14 cellular contexts compared by ENCODE assay signal in genomic region chr7:137942459-137943115, GRCh38. TPM values are rescaled to one million over a fixed set of nuclear protein-coding genes. Genes with fewer than 3 reads are reported as not detected.
DNase-seq lines count a peak whose midpoint lies in the region; ATAC-seq, FAIRE-seq and TF ChIP-seq lines count a peak whose summit lies in the region.
"Had no signal": no experiment of that assay in that cellular context is flagged by ENCODE, and none has a peak within 500 bp of the region (broad histone marks: within the 10 kb centered on the region; RNA-seq: fewer than 3 reads in every experiment).

No MANE protein-coding gene starts in this region.

- no peaks in the 10 kb centered on the region for H3K9me3 Mint-ChIP-seq in activated T-cell treated with anti-CD3 and anti-CD28 coated beads, Interleukin-2, amount 50 U/mL, for 4 hours
- H3K9me3 Mint-ChIP-seq: activated naive CD4-positive, alpha-beta T cell treated with anti-CD3 and anti-CD28 coated beads, Interleukin-2, amount 10 ng/mL, durations not matched to agents 7 days and 5 days; stimulated activated naive CD8-positive, alpha-beta T cell treated with anti-CD3 and anti-CD28 coated beads, Interleukin-15, amount 100 ng/mL, for 72 hours had no signal

- H3K79me2 ChIP-seq in trophoblast cell (ENCODE audit: control insufficient read depth, insufficient read depth, low read length, poor library complexity), result peaks cover 12% of the 10 kb centered on the region

- H2BK5ac ChIP-seq in trophoblast cell (ENCODE audit: low read depth, low read length, poor library complexity), result no peak overlapping the region

- no peaks in the 10 kb centered on the region for H3K36me3 Mint-ChIP-seq in activated T-cell treated with anti-CD3 and anti-CD28 coated beads, Interleukin-2, amount 50 U/mL, for 4 hours (ENCODE audit: insufficient read depth)

- intact Hi-C loops in left ventricle myocardium inferior (cut with micrococcal nuclease) (no loop called here), Right ventricle myocardium inferior (cut with DNase I) (loop anchor here (5.0 kb wide), 2 partner anchors 35 to 60 kb away; partner anchors contain the start of gene CREB3L2), aorta (cut with DNase I) (loop anchor here (2.0 to 5.0 kb wide), 2 partner anchors 40 to 48 kb away; no protein-coding TSS in a partner anchor), lower leg skin (cut with DNase I; ENCODE audit: low total_unique reads) (no loop called here)

- H3K27ac ChIP-seq in left ventricle myocardium inferior (replicated peaks) (peak overlapping the region; percentile 81), trophoblast cell (ENCODE audit: low read depth, low read length) (no peak overlapping the region), aorta (ENCODE audit: low read depth in 1 of 2, low read length in 2 of 2) (peak overlapping the region; percentile 86 to 95)

- no peak overlapping the region for H3K23ac ChIP-seq in trophoblast cell (ENCODE audit: low read length)

- ATAC-seq in Right ventricle myocardium inferior, result no peak
- ATAC-seq in aorta (ENCODE audit: low FRiP score), result peak; percentile 42
- ATAC-seq in activated T-cell treated with anti-CD3 and anti-CD28 coated beads, Interleukin-2, amount 50 U/mL, for 4 hours, result no peak
- ATAC-seq: stimulated activated naive CD8-positive, alpha-beta T cell treated with anti-CD3 and anti-CD28 coated beads, Interleukin-15, amount 100 ng/mL, for 72 hours had no signal

- H2BK12ac ChIP-seq in trophoblast cell (ENCODE audit: low read length), result no peak overlapping the region

- TF ChIP-seq CTCF in left ventricle myocardium inferior (IDR thresholded peaks at IDR 0.05; ENCODE audit: borderline replicate concordance) (no peak), lower leg skin (IDR thresholded peaks at IDR 0.05) (no peak)

- H3K4me3 ChIP-seq in left ventricle myocardium inferior (no peak overlapping the region), trophoblast cell (ENCODE audit: low read depth, low read length) (no peak overlapping the region), aorta (ENCODE audit: low read length in 2 of 2) (no peak overlapping the region), lower leg skin (ENCODE audit: low read depth, poor library complexity, severe bottlenecking) (no peak overlapping the region)

- no CpG with 5 or more reads among the region's 4 CpGs for WGBS in trophoblast cell (ENCODE audit: extremely low coverage, insufficient coverage, insufficient read length)
- 8 to 10% methylated on average over 4 of the region's 4 CpGs for WGBS in aorta, 2 donors
- WGBS in lower leg skin, 2 donors, result 50 to 67% methylated on average over 4 of the region's 4 CpGs

- H3K4me3 Mint-ChIP-seq in activated T-cell treated with anti-CD3 and anti-CD28 coated beads, Interleukin-2, amount 50 U/mL, for 4 hours, result no peak overlapping the region
- H3K4me3 Mint-ChIP-seq: activated naive CD4-positive, alpha-beta T cell treated with anti-CD3 and anti-CD28 coated beads, Interleukin-2, amount 10 ng/mL, durations not matched to agents 7 days and 5 days; stimulated activated naive CD8-positive, alpha-beta T cell treated with anti-CD3 and anti-CD28 coated beads, Interleukin-15, amount 100 ng/mL, for 72 hours had no signal

- H3K79me1 ChIP-seq in trophoblast cell (ENCODE audit: low read length), result no peaks in the 10 kb centered on the region

- peak overlapping the region; percentile 75 for H3K4ac ChIP-seq in trophoblast cell (ENCODE audit: low read depth, low read length)

- FAIRE-seq in endometrium (lab: Jason Lieb, UNC), result peak; percentile 91
- FAIRE-seq: HTR-8/SVneo had no signal

- no peaks in the 10 kb centered on the region for H3K4me1 Mint-ChIP-seq in activated T-cell treated with anti-CD3 and anti-CD28 coated beads, Interleukin-2, amount 50 U/mL, for 4 hours (ENCODE audit: low read depth)

- no peak overlapping the region for H2AK5ac ChIP-seq in trophoblast cell (ENCODE audit: low read length)

- no peak overlapping the region for H4K12ac ChIP-seq in trophoblast cell (ENCODE audit: low read depth, low read length)

- no peak overlapping the region for H4K91ac ChIP-seq in trophoblast cell (ENCODE audit: low read depth, low read length)

- no peak overlapping the region for H3K9ac ChIP-seq in trophoblast cell (ENCODE audit: low read length)

- H3K9me3 ChIP-seq in left ventricle myocardium inferior (replicated peaks), result no peaks in the 10 kb centered on the region
- no peaks in the 10 kb centered on the region for H3K9me3 ChIP-seq in trophoblast cell (ENCODE audit: insufficient read depth, low read depth, low read length)
- no peaks in the 10 kb centered on the region for H3K9me3 ChIP-seq in aorta (ENCODE audit: control insufficient read depth, low read length)

- H3K4me1 ChIP-seq in left ventricle myocardium inferior (peaks cover 50% of the 10 kb centered on the region), trophoblast cell (ENCODE audit: control insufficient read depth in 1 of 2, insufficient read depth in 2 of 2, low read length in 2 of 2) (peaks cover 6 to 23% of the 10 kb centered on the region in 2 experiments), aorta (ENCODE audit: control insufficient read depth in 1 of 2, insufficient read depth in 2 of 2, low read length in 2 of 2) (peaks cover 11 to 34% of the 10 kb centered on the region in 2 donors)

- no peak overlapping the region for H3K14ac ChIP-seq in trophoblast cell (ENCODE audit: low read length)

- DNase-seq in left ventricle myocardium inferior (no peak), Right ventricle myocardium inferior (ENCODE audit: missing footprints) (no peak), trophoblast cell (no peak), aorta (no peak), lower leg skin (ENCODE audit: low spot score in 2 of 2) (no peak)
- no peak for DNase-seq in activated naive CD4-positive, alpha-beta T cell treated with Interleukin-2 at 50 U/mL for 16 hours
- DNase-seq in activated T-cell treated with anti-CD3 and anti-CD28 coated beads, Interleukin-2, amount 50 U/mL, for 4 hours, result no peak
- DNase-seq: activated naive CD4-positive, alpha-beta T cell treated with anti-CD3 and anti-CD28 coated beads, Interleukin-2, amount 10 ng/mL, durations not matched to agents 7 days and 5 days; cerebellar nuclear complex; retina; SIG-M5; stimulated activated naive CD8-positive, alpha-beta T cell treated with anti-CD3 and anti-CD28 coated beads, Interleukin-15, amount 100 ng/mL, for 72 hours had no signal

- H3K27me3 ChIP-seq in left ventricle myocardium inferior (ENCODE audit: low read depth), result no peaks in the 10 kb centered on the region
- H3K27me3 ChIP-seq in trophoblast cell (ENCODE audit: insufficient read depth, low read length), result no peaks in the 10 kb centered on the region
- H3K27me3 ChIP-seq in aorta (ENCODE audit: control insufficient read depth in 1 of 2, insufficient read depth in 2 of 2, low read length in 1 of 2), result no peaks in the 10 kb centered on the region

- H2AFZ ChIP-seq in trophoblast cell (ENCODE audit: insufficient read depth, low read length, poor library complexity), result no peak overlapping the region

- no peak overlapping the region for H3K4me2 ChIP-seq in trophoblast cell (ENCODE audit: low read length)

- no peak overlapping the region for H4K8ac ChIP-seq in trophoblast cell (ENCODE audit: low read depth, low read length)

- TF ChIP-seq POLR2A in lower leg skin (IDR thresholded peaks at IDR 0.05), result no peak

- H2BK120ac ChIP-seq in trophoblast cell (ENCODE audit: insufficient read depth, low read length, poor library complexity), result no peak overlapping the region

- H3K36me3 ChIP-seq in left ventricle myocardium inferior (no peaks in the 10 kb centered on the region), trophoblast cell (ENCODE audit: control insufficient read depth in 1 of 2, insufficient read depth in 2 of 2, low read length in 2 of 2) (peaks cover 0 to 9% of the 10 kb centered on the region in 2 experiments), aorta (ENCODE audit: control insufficient read depth in 1 of 2, insufficient read depth in 2 of 2, low read length in 1 of 2) (no peaks in the 10 kb centered on the region)

- no peak overlapping the region for H3K18ac ChIP-seq in trophoblast cell (ENCODE audit: low read length)

- no peaks in the 10 kb centered on the region for H3K27me3 Mint-ChIP-seq in activated T-cell treated with anti-CD3 and anti-CD28 coated beads, Interleukin-2, amount 50 U/mL, for 4 hours (ENCODE audit: low read depth)
- H3K27me3 Mint-ChIP-seq: activated naive CD4-positive, alpha-beta T cell treated with anti-CD3 and anti-CD28 coated beads, Interleukin-2, amount 10 ng/mL, durations not matched to agents 7 days and 5 days; stimulated activated naive CD8-positive, alpha-beta T cell treated with anti-CD3 and anti-CD28 coated beads, Interleukin-15, amount 100 ng/mL, for 72 hours had no signal

RNA-seq across cellular contexts. Expression of gene CREB3L2, which starts 59.3 kb away (rescaled TPM):
- total RNA-seq in left ventricle myocardium inferior (28.9 TPM), Right ventricle myocardium inferior (19.3 TPM), aorta (100 to 1,000 TPM; 109 to 165 TPM), lower leg skin (10 to 100 TPM in 3 of 4 donors, 1 to 10 TPM in 1; 7.9 to 19.1 (median 11.7) TPM)
- 134 and 136 TPM in 2 replicates for polyA plus RNA-seq in trophoblast cell (2013)
- 10 to 100 TPM; 10.6 to 38.4 TPM for polyA plus RNA-seq in aorta
- 10 to 100 TPM; 28.1 to 34.6 (median 29.8) TPM for total RNA-seq in activated T-cell treated with anti-CD3 and anti-CD28 coated beads, Interleukin-2, amount 50 U/mL, for 4 hours

Comparison
In these comparisons a context has a peak if more than half of its experiments do, and no peak if none do; other contexts are left out.
1. intact Hi-C loops: an anchor here in Right ventricle myocardium inferior (5.0 kb wide) and aorta (2.0 to 5.0 kb wide); none called in left ventricle myocardium inferior and lower leg skin.